19 cellular contexts compared by ENCODE assay signal in the genomic region with DNA sequence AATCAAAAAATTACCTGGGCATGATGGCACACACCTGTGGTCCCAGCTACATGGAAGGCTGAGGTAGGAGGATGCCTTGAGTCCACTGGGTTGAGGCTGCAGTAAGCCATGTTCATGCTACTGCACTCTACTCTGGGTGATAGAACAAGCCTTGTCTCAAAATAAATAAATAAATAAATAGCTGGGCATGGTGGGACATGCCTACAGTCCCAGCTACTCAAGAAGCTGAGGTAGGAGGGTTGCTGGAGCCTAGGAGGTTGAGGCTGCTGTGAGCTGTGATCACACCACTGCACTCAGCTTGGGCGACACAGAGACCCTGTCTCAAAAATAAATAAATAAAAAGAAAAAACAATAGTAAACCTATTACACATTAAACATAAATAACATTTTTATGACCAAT. TPM values are rescaled to one million over a fixed set of nuclear protein-coding genes. Genes with fewer than 3 reads are reported as not detected.
"Had no signal": no experiment of that assay in that cellular context is flagged by ENCODE, and none has a peak within 500 bp of the region (broad histone marks: within the 10 kb centered on the region; RNA-seq: fewer than 3 reads in every experiment).

No MANE protein-coding gene starts in this region.

- H3K36me3 ChIP-seq: SJCRH30 had no signal

- DNase-seq: KBM-7; MG63; NCI-H1092; NCI-H1105 treated with DMSO at 0.1 percent for 48 hours; NCI-H1417 treated with DMSO at 0.1 percent for 48 hours; NCI-H146; NCI-H1694 treated with DMSO at 0.1 percent for 48 hours; NCI-H1930; NCI-H2081; NCI-H2107; NCI-H2227 treated with DMSO at 0.1 percent for 48 hours; NCI-H524; NCI-H526 treated with DMSO at 0.1 percent for 48 hours; NCI-H748 treated with DMSO at 0.1 percent for 48 hours; NK-92 treated with Interleukin-12 subunit alpha and Interleukin-12 subunit beta, amount 100 ng/mL, for 24 hours; SHP77 treated with DMSO at 0.1 percent for 48 hours; SJCRH30 had no signal

- H3K9me3 ChIP-seq: MG63, SJCRH30 had no signal

- H3K4me3 ChIP-seq: MG63, SJCRH30 had no signal

- H3K27me3 ChIP-seq: MG63, SJCRH30 had no signal

- H3K4me1 ChIP-seq: SJCRH30 had no signal

- H3K27ac ChIP-seq: SJCRH30 had no signal

- ATAC-seq: Right ventricle myocardium inferior, SK-N-SH treated with all-trans-retinoic acid at 6 μM for 48 hours had no signal

RNA-seq across cellular contexts. Expression of a gene that starts 3.0 kb away (rescaled TPM):
- total RNA-seq: SJCRH30 had no signal
